ENCODE assay signal across 13 cellular contexts in the genomic region with DNA sequence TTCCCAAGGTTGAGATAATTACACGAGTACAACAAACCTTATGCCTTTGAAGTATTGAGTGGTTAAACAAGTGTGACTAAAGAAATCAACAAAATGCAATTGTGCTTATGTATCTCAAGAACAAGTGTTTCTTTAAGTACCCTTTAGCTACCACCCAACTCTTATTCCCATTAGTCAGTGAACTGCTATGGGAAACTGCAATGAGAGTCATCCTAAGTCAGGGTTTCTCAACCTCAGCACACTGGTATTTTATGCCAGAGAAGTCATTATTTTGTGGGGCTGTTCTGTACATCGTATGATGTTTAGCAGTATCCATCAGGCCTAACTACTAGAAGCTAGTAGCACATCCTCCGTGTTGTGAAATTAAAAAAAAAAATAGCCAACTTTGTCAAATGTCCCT.
DNase-seq lines count a peak whose midpoint lies in the region; ATAC-seq, FAIRE-seq and TF ChIP-seq lines count a peak whose summit lies in the region.
"Had no signal": no experiment of that assay in that cellular context is flagged by ENCODE, and none has a peak within 500 bp of the region (broad histone marks: within the 10 kb centered on the region; RNA-seq: fewer than 3 reads in every experiment).

No MANE protein-coding gene starts in this region.

- H3K4me2 ChIP-seq in BLaER1 treated with 17β-estradiol and CSF1 and Interleukin-3, amounts not matched to agents 10 nM and 100 nM = peak overlapping the region in 8 of 11 experiments; percentile 36 to 79 (median 70); a peak in 12 of 22 replicates
- H3K4me2 ChIP-seq in IMR-90 (ENCODE audit: low read depth, low read length) (no peak overlapping the region), H1 (ENCODE audit: insufficient read depth in 1 of 2, low read depth in 2 of 2, low read length in 2 of 2) (no peak overlapping the region), mesendoderm (ENCODE audit: low read length) (no peak overlapping the region)
- H3K4me2 ChIP-seq: A549 had no signal

- FAIRE-seq in H1 (lab: Jason Lieb, UNC) = peak; percentile 19
- FAIRE-seq: A549 had no signal

- WGBS in IMR-90 (ENCODE audit: extremely low coverage in 2 of 2, insufficient read length in 1 of 2), 2 experiments = no CpG with 5 or more reads among the region's 3 CpGs
- 93% methylated on average over 3 of the region's 3 CpGs; no CpG with 5 or more reads in 1 of the 2 experiments for WGBS in H1 (ENCODE audit: extremely low coverage in 1 of 2, insufficient coverage in 1 of 2, insufficient read length in 1 of 2, insufficient replicate concordance in 2 of 2, low coverage in 1 of 2, low lambda C conversion rate in 2 of 2, missing lambda C conversion rate in 1 of 2), 2 experiments
- no CpG with 5 or more reads among the region's 3 CpGs for WGBS in mesendoderm (ENCODE audit: extremely low coverage, insufficient coverage, low lambda C conversion rate)

- H3K23me2 ChIP-seq in H1 (ENCODE audit: low read depth, low read length) = no peaks in the 10 kb centered on the region

- no peak for TF ChIP-seq RAD21 in IMR-90 (IDR thresholded peaks at IDR 0.05; ENCODE audit: low read length)
- no peak for TF ChIP-seq RAD21 in H1 (IDR thresholded peaks at IDR 0.05 in 1 of 2, conservative IDR thresholded peaks at IDR 0.05 in 1 of 2; ENCODE audit: low read depth in 2 of 2, low read length in 2 of 2)

- H3K9ac ChIP-seq in BLaER1 treated with 17β-estradiol and CSF1 and Interleukin-3, amounts not matched to agents 10 nM and 100 nM = no peak overlapping the region
- H3K9ac ChIP-seq in IMR-90 (ENCODE audit: low read depth, low read length) (no peak overlapping the region), H1 (replicated peaks in 1 of 4; ENCODE audit: extremely low read depth in 1 of 4, low read depth in 3 of 4, low read length in 3 of 4) (no peak overlapping the region), mesendoderm (ENCODE audit: low read length) (no peak overlapping the region)

- H4K91ac ChIP-seq in IMR-90 (ENCODE audit: insufficient read depth, low read depth, low read length) (no peak overlapping the region), H1 (replicated peaks; ENCODE audit: insufficient read length, low read length) (no peak overlapping the region)

- no peaks in the 10 kb centered on the region for H3K79me2 ChIP-seq in H1 (ENCODE audit: control insufficient read depth in 1 of 2, insufficient read depth in 2 of 2, low read length in 2 of 2)
- H3K79me2 ChIP-seq in mesendoderm (ENCODE audit: control insufficient read depth, insufficient read depth, low read length) = no peaks in the 10 kb centered on the region

- H3K18ac ChIP-seq in IMR-90 (ENCODE audit: low read depth, low read length) (no peak overlapping the region), H1 (ENCODE audit: extremely low read depth, low read length) (no peak overlapping the region), mesendoderm (ENCODE audit: low read length) (peak overlapping the region; percentile 4)

- DNase-seq in IMR-90 (peak; percentile 49), H1 (ENCODE audit: low read depth in 1 of 2, low spot score in 2 of 2) (no peak), mesendoderm (no peak), vagina (ENCODE audit: extremely low spot score in 2 of 2) (no peak), SKM-1 treated with dmso at 0.1 percent for 144 hours (lab: John Stamatoyannopoulos, UW; ENCODE audit: unreplicated experiment) (no peak), hippocampal formation (lab: John Stamatoyannopoulos, UW) (no peak)
- DNase-seq: COR-L47, H7, NCI-H1436, NCI-H2029, NCI-H774 had no signal

- no TSS peak for BruUV-seq in IMR-90 (replicated peaks; lab: Mats Ljungman, UMichigan)

- no peaks in the 10 kb centered on the region for H3K36me3 ChIP-seq in BLaER1 treated with 17β-estradiol and CSF1 and Interleukin-3, amounts not matched to agents 10 nM and 100 nM
- H3K36me3 ChIP-seq in IMR-90 (ENCODE audit: control insufficient read depth, insufficient read depth, low read length) (no peaks in the 10 kb centered on the region), H1 (ENCODE audit: control insufficient read depth in 2 of 4, insufficient read depth in 4 of 4, low read length in 3 of 4) (peaks cover 0 to 2% (median 0%) of the 10 kb centered on the region in 4 experiments; a peak in 1 of 8 replicates), mesendoderm (ENCODE audit: control insufficient read depth, insufficient read depth, low read length) (no peaks in the 10 kb centered on the region), vagina (no peaks in the 10 kb centered on the region)

- no peak overlapping the region for H2AFZ ChIP-seq in IMR-90 (replicated peaks; ENCODE audit: low read length, poor library complexity)
- no peak overlapping the region for H2AFZ ChIP-seq in H1 (ENCODE audit: low read length)

- no peak overlapping the region for H3K23ac ChIP-seq in IMR-90 (ENCODE audit: low read depth, low read length)
- H3K23ac ChIP-seq in H1 (ENCODE audit: insufficient read length) = no peak overlapping the region
- no peak overlapping the region for H3K23ac ChIP-seq in mesendoderm (ENCODE audit: low read length)

- H4K5ac ChIP-seq in IMR-90 (ENCODE audit: low read depth, low read length) (no peak overlapping the region), H1 (ENCODE audit: insufficient read length, low read depth, low read length) (no peak overlapping the region), mesendoderm (ENCODE audit: low read length) (no peak overlapping the region)

- POLR2A ChIA-PET in IMR-90 (lab: Charles Lee; ENCODE audit: unreplicated experiment) = no interaction called here
- POLR2A ChIA-PET in H1 (lab: Charles Lee; ENCODE audit: partially characterized antibody) = no interaction called here

- TF ChIP-seq POLR2A in IMR-90 (IDR thresholded peaks at IDR 0.05; ENCODE audit: low read depth, low read length) = no peak
- no peak for TF ChIP-seq POLR2A in H1 (IDR thresholded peaks at IDR 0.05; ENCODE audit: control extremely low read depth in 1 of 2, low read depth in 2 of 2, low read length in 2 of 2)
- TF ChIP-seq POLR2A in vagina (IDR thresholded peaks at IDR 0.05) = no peak

- H3K79me1 ChIP-seq in IMR-90 (ENCODE audit: low read depth in 1 of 2, low read length in 2 of 2) (no peaks in the 10 kb centered on the region), H1 (ENCODE audit: low read depth, low read length) (no peaks in the 10 kb centered on the region), mesendoderm (ENCODE audit: low read length) (no peaks in the 10 kb centered on the region)

- no peak overlapping the region for H3K56ac ChIP-seq in IMR-90 (ENCODE audit: extremely low read depth, insufficient read depth, low read length)
- no peak overlapping the region for H3K56ac ChIP-seq in H1 (replicated peaks; ENCODE audit: insufficient read length, low read depth, low read length)
- H3K56ac ChIP-seq in mesendoderm (ENCODE audit: low read length) = no peak overlapping the region

- H2BK5ac ChIP-seq in IMR-90 (ENCODE audit: low read depth, low read length, poor library complexity, severe bottlenecking) (no peak overlapping the region), H1 (ENCODE audit: low read depth, low read length) (no peak overlapping the region; the same call in 1 of the 2 replicates), mesendoderm (ENCODE audit: low read length) (peak overlapping the region; percentile 62)

- no peak overlapping the region for H3K27ac ChIP-seq in BLaER1 treated with 17β-estradiol and CSF1 and Interleukin-3, amounts not matched to agents 10 nM and 100 nM
- H3K27ac ChIP-seq in IMR-90 (ENCODE audit: insufficient read depth, low read length) (no peak overlapping the region), H1 (ENCODE audit: low read depth, low read length) (no peak overlapping the region), mesendoderm (ENCODE audit: low read depth, low read length) (no peak overlapping the region), vagina (no peak overlapping the region)

- H2BK12ac ChIP-seq in H1 (ENCODE audit: low read depth, low read length) = no peak overlapping the region

- peaks cover 0 to 35% (median 14%) of the 10 kb centered on the region in 11 experiments; a peak in 13 of 22 replicates for H3K27me3 ChIP-seq in BLaER1 treated with 17β-estradiol and CSF1 and Interleukin-3, amounts not matched to agents 10 nM and 100 nM
- H3K27me3 ChIP-seq in IMR-90 (ENCODE audit: control insufficient read depth, insufficient read depth, low read length) (no peaks in the 10 kb centered on the region), H1 (replicated peaks in 1 of 4; ENCODE audit: control insufficient read depth in 3 of 4, extremely low read depth in 1 of 4, insufficient read depth in 3 of 4, low read length in 3 of 4) (no peaks in the 10 kb centered on the region), mesendoderm (ENCODE audit: insufficient read depth, low read length, poor library complexity) (no peaks in the 10 kb centered on the region), vagina (no peaks in the 10 kb centered on the region)

- TF ChIP-seq CTCF in IMR-90 (conservative IDR thresholded peaks at IDR 0.05; ENCODE audit: low read depth, low read length) = no peak
- TF ChIP-seq CTCF in H1 (IDR thresholded peaks at IDR 0.05; ENCODE audit: control extremely low read depth in 1 of 3, insufficient read depth in 1 of 3, low read depth in 1 of 3, low read length in 3 of 3) = no peak
- no peak for TF ChIP-seq CTCF in vagina (IDR thresholded peaks at IDR 0.05)

- H3K4ac ChIP-seq in IMR-90 (ENCODE audit: low read depth, low read length) (no peak overlapping the region), H1 (replicated peaks; ENCODE audit: insufficient read length, low read depth, low read length) (no peak overlapping the region), mesendoderm (ENCODE audit: low read depth, low read length) (no peak overlapping the region)

- H3K9me3 ChIP-seq in BLaER1 treated with 17β-estradiol and CSF1 and Interleukin-3, amounts not matched to agents 10 nM and 100 nM (replicated peaks in 1 of 11) = no peaks in the 10 kb centered on the region
- H3K9me3 ChIP-seq in IMR-90 (ENCODE audit: control insufficient read depth, insufficient read depth, low read length) = no peaks in the 10 kb centered on the region
- H3K9me3 ChIP-seq in H1 (ENCODE audit: insufficient read depth in 2 of 2, low read depth in 1 of 2, low read length in 1 of 2) = no peaks in the 10 kb centered on the region
- no peaks in the 10 kb centered on the region for H3K9me3 ChIP-seq in vagina
- H3K9me3 ChIP-seq: A549 had no signal

- H2BK20ac ChIP-seq in IMR-90 (ENCODE audit: low read depth, low read length) = no peak overlapping the region
- H2BK20ac ChIP-seq in H1 (ENCODE audit: low read length) = no peak overlapping the region

- no peaks in the 10 kb centered on the region; the same call in 1 of the 2 replicates for H3K9me1 ChIP-seq in IMR-90 (ENCODE audit: insufficient read depth, low read length)

- H4K8ac ChIP-seq in IMR-90 (ENCODE audit: low read depth in 2 of 2, low read length in 2 of 2) (no peak overlapping the region), H1 (ENCODE audit: extremely low read depth, insufficient read depth, low read length) (no peak overlapping the region), mesendoderm (ENCODE audit: low read depth, low read length) (no peak overlapping the region)

- H2AK5ac ChIP-seq in IMR-90 (ENCODE audit: low read depth, low read length) = no peak overlapping the region
- H2AK5ac ChIP-seq in H1 (ENCODE audit: low read depth, low read length) = no peak overlapping the region
- no peak overlapping the region for H2AK5ac ChIP-seq in mesendoderm (ENCODE audit: low read length)

- peaks cover 0 to 2% (median 0%) of the 10 kb centered on the region in 11 experiments; a peak in 1 of 22 replicates for H4K20me1 ChIP-seq in BLaER1 treated with 17β-estradiol and CSF1 and Interleukin-3, amounts not matched to agents 10 nM and 100 nM
- H4K20me1 ChIP-seq in IMR-90 (ENCODE audit: insufficient read depth, low read length) = no peaks in the 10 kb centered on the region
- no peaks in the 10 kb centered on the region for H4K20me1 ChIP-seq in H1 (replicated peaks in 1 of 2; ENCODE audit: control insufficient read depth in 1 of 2, insufficient read depth in 2 of 2, low read length in 2 of 2)

- H3K14ac ChIP-seq in IMR-90 (replicated peaks; ENCODE audit: low read depth, low read length) = no peak overlapping the region
- H3K14ac ChIP-seq in H1 (ENCODE audit: insufficient read length) = no peak overlapping the region

- H3K4me1 ChIP-seq in BLaER1 treated with 17β-estradiol and CSF1 and Interleukin-3, amounts not matched to agents 10 nM and 100 nM = peaks cover 28 to 64% (median 54%) of the 10 kb centered on the region in 10 experiments
- H3K4me1 ChIP-seq in IMR-90 (ENCODE audit: control insufficient read depth, insufficient read depth, low read length) (no peaks in the 10 kb centered on the region), H1 (replicated peaks in 1 of 4; ENCODE audit: control insufficient read depth in 3 of 4, insufficient read depth in 4 of 4, low read length in 3 of 4) (peaks cover 0 to 7% (median 4%) of the 10 kb centered on the region in 4 experiments; a peak in 5 of 7 replicates), mesendoderm (ENCODE audit: control insufficient read depth, low read depth, low read length) (peaks cover 11% of the 10 kb centered on the region), vagina (peaks cover 15% of the 10 kb centered on the region)

- no peak for TF ChIP-seq EP300 in H1 (IDR thresholded peaks at IDR 0.05; ENCODE audit: borderline replicate concordance in 1 of 2, low read depth in 2 of 2, low read length in 2 of 2)

- H2BK120ac ChIP-seq in IMR-90 (ENCODE audit: low read depth, low read length) (no peak overlapping the region), H1 (replicated peaks; ENCODE audit: low read depth, low read length) (no peak overlapping the region), mesendoderm (ENCODE audit: low read depth, low read length) (peak overlapping the region; percentile 73)

- no peak overlapping the region for H2BK15ac ChIP-seq in IMR-90 (ENCODE audit: low read depth, low read length)
- H2BK15ac ChIP-seq in H1 (ENCODE audit: low read length) = no peak overlapping the region
- H2BK15ac ChIP-seq in mesendoderm (replicated peaks; ENCODE audit: low read depth) = no peak overlapping the region

- H2AK9ac ChIP-seq in IMR-90 (replicated peaks; ENCODE audit: low read depth, low read length, poor library complexity) = no peak overlapping the region

- in situ Hi-C loops in IMR-90 (cut with MboI; ENCODE audit: low sequenced_read_pairs) = no loop called here

- dilution Hi-C loops in IMR-90 (cut with HindIII; ENCODE audit: low sequenced_read_pairs, unreplicated experiment) = no loop called here

- ATAC-seq in IMR-90 (ENCODE audit: low read depth) = no peak; the same call in 1 of the 2 replicates
- ATAC-seq: A549 had no signal

- CTCF ChIA-PET in IMR-90 (lab: Yijun Ruan, JAX) = no interaction called here
- CTCF ChIA-PET in H1 (lab: Charles Lee; ENCODE audit: partially characterized antibody) = no interaction called here

- H3K4me3 ChIP-seq in BLaER1 treated with 17β-estradiol and CSF1 and Interleukin-3, amounts not matched to agents 10 nM and 100 nM = no peak overlapping the region
- H3K4me3 ChIP-seq in IMR-90 (ENCODE audit: insufficient read depth, low read depth, low read length) = no peak overlapping the region
- no peak overlapping the region for H3K4me3 ChIP-seq in H1 (ENCODE audit: extremely low read depth in 1 of 4, insufficient read depth in 2 of 4, low read depth in 3 of 4, low read length in 4 of 4)
- H3K4me3 ChIP-seq in mesendoderm (ENCODE audit: low read length) = no peak overlapping the region
- H3K4me3 ChIP-seq in vagina = no peak overlapping the region
- H3K4me3 ChIP-seq: A549 had no signal

- intact Hi-C loops in IMR-90 (cut with micrococcal nuclease) = no loop called here
- intact Hi-C loops in vagina (cut with DNase I) = no loop called here

Comparison
In these comparisons a context has a peak if more than half of its experiments do, and no peak if none do; other contexts are left out.
1. H3K4me2 ChIP-seq: peak in BLaER1 treated with 17β-estradiol and CSF1 and Interleukin-3, amounts not matched to agents 10 nM and 100 nM (8 of 11); none in IMR-90 (single experiment), H1 (0 of 2) and mesendoderm (single experiment).